Comparison of ENCODE assay signal across 1 cellular context in the genomic region with DNA sequence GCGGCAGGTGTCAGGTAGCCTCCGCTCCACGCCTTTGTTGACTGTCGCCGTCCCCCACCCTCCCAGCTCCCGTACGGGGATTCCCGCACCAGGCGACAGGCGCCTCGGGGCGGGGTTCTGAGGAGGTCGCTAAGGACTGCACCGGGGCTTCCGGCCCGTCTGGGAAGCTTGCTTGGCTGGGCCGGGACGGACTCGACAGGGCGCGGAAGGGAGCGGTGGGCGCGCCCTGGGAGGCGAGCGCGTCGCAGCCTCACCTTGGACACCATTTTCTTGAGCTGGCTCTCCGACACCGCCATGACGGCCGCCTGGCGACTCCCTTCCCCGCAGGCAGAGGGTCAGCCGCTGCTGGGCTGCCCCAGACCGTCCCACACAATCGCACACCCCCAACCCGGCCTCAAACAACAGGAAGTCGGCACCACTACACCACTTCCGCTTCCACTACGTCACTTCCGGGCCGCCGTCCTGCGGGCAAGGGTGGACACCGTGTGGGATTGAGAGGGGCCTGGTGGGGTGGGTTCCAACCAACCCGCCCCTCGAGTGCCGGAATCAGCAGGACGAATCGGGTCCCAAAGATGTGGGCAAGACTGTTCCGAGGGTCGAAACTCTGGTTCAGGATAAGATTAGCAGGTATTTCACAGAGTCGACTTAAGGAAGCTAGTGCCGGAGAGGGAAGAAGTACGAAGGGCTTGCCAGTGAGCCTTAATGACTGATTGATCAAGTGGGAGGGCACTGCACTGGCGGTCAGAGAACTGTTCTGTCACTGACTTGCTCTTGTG.
TF ChIP-seq lines count a peak whose summit lies in the region.

A gene with protein sequence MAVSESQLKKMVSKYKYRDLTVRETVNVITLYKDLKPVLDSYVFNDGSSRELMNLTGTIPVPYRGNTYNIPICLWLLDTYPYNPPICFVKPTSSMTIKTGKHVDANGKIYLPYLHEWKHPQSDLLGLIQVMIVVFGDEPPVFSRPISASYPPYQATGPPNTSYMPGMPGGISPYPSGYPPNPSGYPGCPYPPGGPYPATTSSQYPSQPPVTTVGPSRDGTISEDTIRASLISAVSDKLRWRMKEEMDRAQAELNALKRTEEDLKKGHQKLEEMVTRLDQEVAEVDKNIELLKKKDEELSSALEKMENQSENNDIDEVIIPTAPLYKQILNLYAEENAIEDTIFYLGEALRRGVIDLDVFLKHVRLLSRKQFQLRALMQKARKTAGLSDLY (minus strand): TSS at position 422 of the 776 bp plus-strand sequence. CDS start 126 bp downstream, at position 296.

TF ChIP-seq in GM12878, 131 proteins besides CTCF, POLR2A, EP300 and RAD21 (continued from another document):
- TF ChIP-seq TCF3 (IDR thresholded peaks at IDR 0.05; ENCODE audit: borderline replicate concordance, insufficient read depth, low read depth, low read length): no peak
- peak; percentile 67; the same call in 1 of the 2 replicates for TF ChIP-seq POLR2AphosphoS2 (IDR thresholded peaks at IDR 0.05; ENCODE audit: low read depth, low read length)
- TF ChIP-seq, protein P1, sequence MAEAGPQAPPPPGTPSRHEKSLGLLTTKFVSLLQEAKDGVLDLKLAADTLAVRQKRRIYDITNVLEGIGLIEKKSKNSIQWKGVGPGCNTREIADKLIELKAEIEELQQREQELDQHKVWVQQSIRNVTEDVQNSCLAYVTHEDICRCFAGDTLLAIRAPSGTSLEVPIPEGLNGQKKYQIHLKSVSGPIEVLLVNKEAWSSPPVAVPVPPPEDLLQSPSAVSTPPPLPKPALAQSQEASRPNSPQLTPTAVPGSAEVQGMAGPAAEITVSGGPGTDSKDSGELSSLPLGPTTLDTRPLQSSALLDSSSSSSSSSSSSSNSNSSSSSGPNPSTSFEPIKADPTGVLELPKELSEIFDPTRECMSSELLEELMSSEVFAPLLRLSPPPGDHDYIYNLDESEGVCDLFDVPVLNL (IDR thresholded peaks at IDR 0.05; ENCODE audit: low read depth, low read length): no peak
- TF ChIP-seq ZBED1 (IDR thresholded peaks at IDR 0.05; ENCODE audit: borderline replicate concordance): 0 out of 2 replicates have a peak, but pooled peaks have one; percentile 66
- peak; percentile 12; the same call in 1 of the 2 replicates for TF ChIP-seq SMC3 (IDR thresholded peaks at IDR 0.05; ENCODE audit: borderline replicate concordance, low read length)
- peak; percentile 77; the same call in 1 of the 2 replicates for TF ChIP-seq DPF2 (IDR thresholded peaks at IDR 0.05)
- TF ChIP-seq ZNF274 (IDR thresholded peaks at IDR 0.05; ENCODE audit: insufficient read depth, insufficient read length): no peak
- no peak for TF ChIP-seq SREBF1 (IDR thresholded peaks at IDR 0.05; ENCODE audit: low read length)
- TF ChIP-seq JUNB (IDR thresholded peaks at IDR 0.05): no peak; the same call in 1 of the 2 replicates
- TF ChIP-seq, protein P2, sequence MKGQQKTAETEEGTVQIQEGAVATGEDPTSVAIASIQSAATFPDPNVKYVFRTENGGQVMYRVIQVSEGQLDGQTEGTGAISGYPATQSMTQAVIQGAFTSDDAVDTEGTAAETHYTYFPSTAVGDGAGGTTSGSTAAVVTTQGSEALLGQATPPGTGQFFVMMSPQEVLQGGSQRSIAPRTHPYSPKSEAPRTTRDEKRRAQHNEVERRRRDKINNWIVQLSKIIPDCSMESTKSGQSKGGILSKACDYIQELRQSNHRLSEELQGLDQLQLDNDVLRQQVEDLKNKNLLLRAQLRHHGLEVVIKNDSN (IDR thresholded peaks at IDR 0.05; ENCODE audit: borderline replicate concordance, extremely low read length, insufficient read depth, low read depth, low read length): peak; percentile 8
- TF ChIP-seq MXI1 (IDR thresholded peaks at IDR 0.05; ENCODE audit: low read depth, low read length): no peak; the same call in 1 of the 2 replicates
- TF ChIP-seq SIX5 (IDR thresholded peaks at IDR 0.05; ENCODE audit: low read depth, low read length, severe bottlenecking): peak; percentile 30
- TF ChIP-seq, protein P3, sequence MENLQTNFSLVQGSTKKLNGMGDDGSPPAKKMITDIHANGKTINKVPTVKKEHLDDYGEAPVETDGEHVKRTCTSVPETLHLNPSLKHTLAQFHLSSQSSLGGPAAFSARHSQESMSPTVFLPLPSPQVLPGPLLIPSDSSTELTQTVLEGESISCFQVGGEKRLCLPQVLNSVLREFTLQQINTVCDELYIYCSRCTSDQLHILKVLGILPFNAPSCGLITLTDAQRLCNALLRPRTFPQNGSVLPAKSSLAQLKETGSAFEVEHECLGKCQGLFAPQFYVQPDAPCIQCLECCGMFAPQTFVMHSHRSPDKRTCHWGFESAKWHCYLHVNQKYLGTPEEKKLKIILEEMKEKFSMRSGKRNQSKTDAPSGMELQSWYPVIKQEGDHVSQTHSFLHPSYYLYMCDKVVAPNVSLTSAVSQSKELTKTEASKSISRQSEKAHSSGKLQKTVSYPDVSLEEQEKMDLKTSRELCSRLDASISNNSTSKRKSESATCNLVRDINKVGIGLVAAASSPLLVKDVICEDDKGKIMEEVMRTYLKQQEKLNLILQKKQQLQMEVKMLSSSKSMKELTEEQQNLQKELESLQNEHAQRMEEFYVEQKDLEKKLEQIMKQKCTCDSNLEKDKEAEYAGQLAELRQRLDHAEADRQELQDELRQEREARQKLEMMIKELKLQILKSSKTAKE (IDR thresholded peaks at IDR 0.05; ENCODE audit: low read depth, poor library complexity, severe bottlenecking): no peak
- peak; percentile 64; the same call in 1 of the 2 replicates for TF ChIP-seq RB1 (IDR thresholded peaks at IDR 0.05; ENCODE audit: borderline replicate concordance)
- TF ChIP-seq BCL11A (IDR thresholded peaks at IDR 0.05; ENCODE audit: low read depth, low read length): peak; percentile 31; the same call in 1 of the 2 replicates
- no peak for TF ChIP-seq WRNIP1 (IDR thresholded peaks at IDR 0.05; ENCODE audit: borderline replicate concordance, low read depth, low read length)
- TF ChIP-seq EED (IDR thresholded peaks at IDR 0.05; ENCODE audit: low read depth): peak; percentile 37; the same call in 1 of the 2 replicates
- TF ChIP-seq CHD4 (IDR thresholded peaks at IDR 0.05): no peak
- TF ChIP-seq MYC (IDR thresholded peaks at IDR 0.05; ENCODE audit: insufficient read depth, insufficient read length, insufficient replicate concordance, low read length, severe bottlenecking): no peak
- TF ChIP-seq, protein P4, sequence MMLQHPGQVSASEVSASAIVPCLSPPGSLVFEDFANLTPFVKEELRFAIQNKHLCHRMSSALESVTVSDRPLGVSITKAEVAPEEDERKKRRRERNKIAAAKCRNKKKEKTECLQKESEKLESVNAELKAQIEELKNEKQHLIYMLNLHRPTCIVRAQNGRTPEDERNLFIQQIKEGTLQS (IDR thresholded peaks at IDR 0.05; ENCODE audit: borderline replicate concordance, extremely low read depth, low read depth, low read length): no peak
- TF ChIP-seq, protein P5, sequence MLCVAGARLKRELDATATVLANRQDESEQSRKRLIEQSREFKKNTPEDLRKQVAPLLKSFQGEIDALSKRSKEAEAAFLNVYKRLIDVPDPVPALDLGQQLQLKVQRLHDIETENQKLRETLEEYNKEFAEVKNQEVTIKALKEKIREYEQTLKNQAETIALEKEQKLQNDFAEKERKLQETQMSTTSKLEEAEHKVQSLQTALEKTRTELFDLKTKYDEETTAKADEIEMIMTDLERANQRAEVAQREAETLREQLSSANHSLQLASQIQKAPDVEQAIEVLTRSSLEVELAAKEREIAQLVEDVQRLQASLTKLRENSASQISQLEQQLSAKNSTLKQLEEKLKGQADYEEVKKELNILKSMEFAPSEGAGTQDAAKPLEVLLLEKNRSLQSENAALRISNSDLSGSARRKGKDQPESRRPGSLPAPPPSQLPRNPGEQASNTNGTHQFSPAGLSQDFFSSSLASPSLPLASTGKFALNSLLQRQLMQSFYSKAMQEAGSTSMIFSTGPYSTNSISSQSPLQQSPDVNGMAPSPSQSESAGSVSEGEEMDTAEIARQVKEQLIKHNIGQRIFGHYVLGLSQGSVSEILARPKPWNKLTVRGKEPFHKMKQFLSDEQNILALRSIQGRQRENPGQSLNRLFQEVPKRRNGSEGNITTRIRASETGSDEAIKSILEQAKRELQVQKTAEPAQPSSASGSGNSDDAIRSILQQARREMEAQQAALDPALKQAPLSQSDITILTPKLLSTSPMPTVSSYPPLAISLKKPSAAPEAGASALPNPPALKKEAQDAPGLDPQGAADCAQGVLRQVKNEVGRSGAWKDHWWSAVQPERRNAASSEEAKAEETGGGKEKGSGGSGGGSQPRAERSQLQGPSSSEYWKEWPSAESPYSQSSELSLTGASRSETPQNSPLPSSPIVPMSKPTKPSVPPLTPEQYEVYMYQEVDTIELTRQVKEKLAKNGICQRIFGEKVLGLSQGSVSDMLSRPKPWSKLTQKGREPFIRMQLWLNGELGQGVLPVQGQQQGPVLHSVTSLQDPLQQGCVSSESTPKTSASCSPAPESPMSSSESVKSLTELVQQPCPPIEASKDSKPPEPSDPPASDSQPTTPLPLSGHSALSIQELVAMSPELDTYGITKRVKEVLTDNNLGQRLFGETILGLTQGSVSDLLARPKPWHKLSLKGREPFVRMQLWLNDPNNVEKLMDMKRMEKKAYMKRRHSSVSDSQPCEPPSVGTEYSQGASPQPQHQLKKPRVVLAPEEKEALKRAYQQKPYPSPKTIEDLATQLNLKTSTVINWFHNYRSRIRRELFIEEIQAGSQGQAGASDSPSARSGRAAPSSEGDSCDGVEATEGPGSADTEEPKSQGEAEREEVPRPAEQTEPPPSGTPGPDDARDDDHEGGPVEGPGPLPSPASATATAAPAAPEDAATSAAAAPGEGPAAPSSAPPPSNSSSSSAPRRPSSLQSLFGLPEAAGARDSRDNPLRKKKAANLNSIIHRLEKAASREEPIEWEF (IDR thresholded peaks at IDR 0.05; ENCODE audit: insufficient replicate concordance, low read depth, low read length): no peak
- peak; percentile 82 for TF ChIP-seq TBL1XR1 (IDR thresholded peaks at IDR 0.05; ENCODE audit: low read depth, low read length)
- TF ChIP-seq ZSCAN29 (IDR thresholded peaks at IDR 0.05): no peak
- peak; percentile 50 for TF ChIP-seq HCFC1 (IDR thresholded peaks at IDR 0.05; ENCODE audit: low read length)
- peak; percentile 13 for TF ChIP-seq KLF5 (IDR thresholded peaks at IDR 0.05; ENCODE audit: partially characterized antibody)
- TF ChIP-seq NR2C1 (IDR thresholded peaks at IDR 0.05): peak; percentile 46
- no peak for TF ChIP-seq SMARCA5 (IDR thresholded peaks at IDR 0.05)
- no peak; the same call in 1 of the 2 replicates for TF ChIP-seq ASH2L (IDR thresholded peaks at IDR 0.05; ENCODE audit: borderline replicate concordance, low read depth)
- no peak for TF ChIP-seq RCOR1 (conservative IDR thresholded peaks at IDR 0.05; ENCODE audit: low read depth, low read length)
- TF ChIP-seq MYB (IDR thresholded peaks at IDR 0.05; ENCODE audit: borderline replicate concordance, low read depth, low read length): no peak
- peak in 1 of 2 experiments; percentile 98; a peak in 2 of 4 replicates for TF ChIP-seq ETV6 (conservative IDR thresholded peaks at IDR 0.05 in 1 of 2, IDR thresholded peaks at IDR 0.05 in 1 of 2; ENCODE audit: borderline replicate concordance in 1 of 2, low read depth in 1 of 2)
- no peak for TF ChIP-seq NRF1 (conservative IDR thresholded peaks at IDR 0.05; ENCODE audit: low read depth, low read length)
- no peak; the same call in 1 of the 2 replicates for TF ChIP-seq MTA3 (IDR thresholded peaks at IDR 0.05; ENCODE audit: borderline replicate concordance, low read length)
- TF ChIP-seq, protein P6, sequence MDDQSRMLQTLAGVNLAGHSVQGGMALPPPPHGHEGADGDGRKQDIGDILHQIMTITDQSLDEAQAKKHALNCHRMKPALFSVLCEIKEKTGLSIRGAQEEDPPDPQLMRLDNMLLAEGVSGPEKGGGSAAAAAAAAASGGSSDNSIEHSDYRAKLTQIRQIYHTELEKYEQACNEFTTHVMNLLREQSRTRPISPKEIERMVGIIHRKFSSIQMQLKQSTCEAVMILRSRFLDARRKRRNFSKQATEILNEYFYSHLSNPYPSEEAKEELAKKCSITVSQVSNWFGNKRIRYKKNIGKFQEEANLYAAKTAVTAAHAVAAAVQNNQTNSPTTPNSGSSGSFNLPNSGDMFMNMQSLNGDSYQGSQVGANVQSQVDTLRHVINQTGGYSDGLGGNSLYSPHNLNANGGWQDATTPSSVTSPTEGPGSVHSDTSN (IDR thresholded peaks at IDR 0.05; ENCODE audit: insufficient replicate concordance, low read depth, low read length): no peak
- peak; percentile 55; the same call in 1 of the 2 replicates for TF ChIP-seq NFIC (IDR thresholded peaks at IDR 0.05; ENCODE audit: low read depth, low read length)
TF ChIP-seq in GM12878: peak in this region for 66.
